ENCODE assay signal across 8 cellular contexts in genomic region chr16:67883872-67884261, GRCh38. TPM values are rescaled to one million over a fixed set of nuclear protein-coding genes. Genes with fewer than 3 reads are reported as not detected.
A peak's percentile ranks its signal among the peaks of the same experiment; 100 is the strongest.
DNase-seq lines count a peak whose midpoint lies in the region; ATAC-seq and TF ChIP-seq lines count a peak whose summit lies in the region.

No MANE protein-coding gene starts in this region.

- no peaks in the 10 kb centered on the region for H3K27me3 ChIP-seq in GM06990 (replicated peaks; ENCODE audit: control insufficient read depth, insufficient read depth, low read length)
- H3K27me3 ChIP-seq in naive thymus-derived CD4-positive, alpha-beta T cell (ENCODE audit: control insufficient read depth in 2 of 2, insufficient read depth in 2 of 2, low read length in 2 of 2) = no peaks in the 10 kb centered on the region

- intact Hi-C loops in naive thymus-derived CD4-positive, alpha-beta T cell (cut with micrococcal nuclease) = loop anchor here (1.0 kb wide), 6 partner anchors 44 to 363 kb away; no protein-coding TSS in a partner anchor

- no peaks in the 10 kb centered on the region for H3K27me3 Mint-ChIP-seq in activated CD4-positive, alpha-beta memory T cell treated with anti-CD3 and anti-CD28 coated beads, Interleukin-2, amount 10 ng/mL, durations not matched to agents 7 days and 5 days
- H3K27me3 Mint-ChIP-seq in naive thymus-derived CD4-positive, alpha-beta T cell = no peaks in the 10 kb centered on the region
- no peaks in the 10 kb centered on the region for H3K27me3 Mint-ChIP-seq in stimulated activated memory B cell treated with anti-CD40 and anti-IgM and Interleukin-4, amounts not matched to agents 10 μg/mL and 1 μg/mL and 100 μg/mL, for 72 hours

- H3K4me3 ChIP-seq in GM06990 (replicated peaks; ENCODE audit: low read depth, low read length) = no peak overlapping the region
- no peak overlapping the region for H3K4me3 ChIP-seq in naive thymus-derived CD4-positive, alpha-beta T cell (ENCODE audit: low read length)

- H3K9me3 Mint-ChIP-seq in activated CD4-positive, alpha-beta memory T cell treated with anti-CD3 and anti-CD28 coated beads, Interleukin-2, amount 10 ng/mL, durations not matched to agents 7 days and 5 days = no peaks in the 10 kb centered on the region
- peaks cover 0 to 2% (median 0%) of the 10 kb centered on the region in 11 donors for H3K9me3 Mint-ChIP-seq in naive thymus-derived CD4-positive, alpha-beta T cell
- no peaks in the 10 kb centered on the region for H3K9me3 Mint-ChIP-seq in stimulated activated memory B cell treated with anti-CD40 and anti-IgM and Interleukin-4, amounts not matched to agents 10 μg/mL and 1 μg/mL and 100 μg/mL, for 72 hours

- no peaks in the 10 kb centered on the region for H3K9me3 ChIP-seq in naive thymus-derived CD4-positive, alpha-beta T cell (ENCODE audit: control insufficient read depth in 2 of 3, low read length in 3 of 3)

- H3K4me1 Mint-ChIP-seq in activated CD4-positive, alpha-beta memory T cell treated with anti-CD3 and anti-CD28 coated beads, Interleukin-2, amount 10 ng/mL, durations not matched to agents 7 days and 5 days = no peaks in the 10 kb centered on the region
- peaks cover 0 to 6% (median 0%) of the 10 kb centered on the region in 7 donors for H3K4me1 Mint-ChIP-seq in naive thymus-derived CD4-positive, alpha-beta T cell
- H3K4me1 Mint-ChIP-seq in stimulated activated memory B cell treated with anti-CD40 and anti-IgM and Interleukin-4, amounts not matched to agents 10 μg/mL and 1 μg/mL and 100 μg/mL, for 72 hours = peaks cover 9% of the 10 kb centered on the region

- H3K27ac Mint-ChIP-seq in activated CD4-positive, alpha-beta memory T cell treated with anti-CD3 and anti-CD28 coated beads, Interleukin-2, amount 10 ng/mL, durations not matched to agents 7 days and 5 days = no peak overlapping the region
- peak overlapping the region in 4 of 9 donors; percentile 19 to 42 (median 36) for H3K27ac Mint-ChIP-seq in naive thymus-derived CD4-positive, alpha-beta T cell
- no peak overlapping the region for H3K27ac Mint-ChIP-seq in stimulated activated memory B cell treated with anti-CD40 and anti-IgM and Interleukin-4, amounts not matched to agents 10 μg/mL and 1 μg/mL and 100 μg/mL, for 72 hours

- no peaks in the 10 kb centered on the region for H3K4me1 ChIP-seq in naive thymus-derived CD4-positive, alpha-beta T cell (ENCODE audit: control insufficient read depth in 2 of 2, insufficient read depth in 2 of 2, low read length in 2 of 2)

- H3K27ac ChIP-seq in naive thymus-derived CD4-positive, alpha-beta T cell (ENCODE audit: low read depth, low read length) = no peak overlapping the region

- DNase-seq in GM06990 (ENCODE audit: extremely low read depth, insufficient read length) = peak; percentile 64
- DNase-seq in NCI-H1092 (lab: John Stamatoyannopoulos, UW) = peak; percentile 43
- peak; percentile 71 for DNase-seq in activated CD4-positive, alpha-beta memory T cell treated with anti-CD3 and anti-CD28 coated beads, Interleukin-2, amount 10 ng/mL, durations not matched to agents 7 days and 5 days
- DNase-seq in ecto neural progenitor cell (ENCODE audit: low spot score) = peak; percentile 77
- peak; percentile 62 to 83 (median 74) for DNase-seq in naive thymus-derived CD4-positive, alpha-beta T cell

- peaks cover 48% of the 10 kb centered on the region for H3K36me3 Mint-ChIP-seq in activated CD4-positive, alpha-beta memory T cell treated with anti-CD3 and anti-CD28 coated beads, Interleukin-2, amount 10 ng/mL, durations not matched to agents 7 days and 5 days (ENCODE audit: low read depth)
- peaks cover 0 to 42% (median 8%) of the 10 kb centered on the region in 5 donors for H3K36me3 Mint-ChIP-seq in naive thymus-derived CD4-positive, alpha-beta T cell
- H3K36me3 Mint-ChIP-seq in stimulated activated memory B cell treated with anti-CD40 and anti-IgM and Interleukin-4, amounts not matched to agents 10 μg/mL and 1 μg/mL and 100 μg/mL, for 72 hours = peaks cover 47% of the 10 kb centered on the region

- H3K36me3 ChIP-seq in GM06990 (ENCODE audit: control insufficient read depth, insufficient read depth, low read length) = peaks cover 48% of the 10 kb centered on the region
- peaks cover 3 to 82% (median 37%) of the 10 kb centered on the region in 3 experiments for H3K36me3 ChIP-seq in naive thymus-derived CD4-positive, alpha-beta T cell (ENCODE audit: control insufficient read depth in 2 of 3, insufficient read depth in 3 of 3, low read length in 3 of 3)

- CTCF ChIA-PET in activated CD4-positive, alpha-beta memory T cell treated with anti-CD3 and anti-CD28 coated beads, Interleukin-2, amount 10 ng/mL, durations not matched to agents 7 days and 5 days (lab: Charles Lee) = interaction anchor here (0.7 to 3.8 kb wide), 31 partner anchors 9 to 363 kb away, joined by 3 to 22 read pairs (median 3); partner anchors contain the start of genes DDX28, DUS2, EDC4 and LCAT
- CTCF ChIA-PET in naive thymus-derived CD4-positive, alpha-beta T cell (lab: Charles Lee) = interaction anchor here (0.5 to 3.6 kb wide), 23 partner anchors 9 to 611 kb away, joined by 3 to 19 read pairs (median 5); partner anchors contain the start of gene PSKH1

- ATAC-seq in naive thymus-derived CD4-positive, alpha-beta T cell = peak; percentile 84
- ATAC-seq in stimulated activated memory B cell treated with anti-CD40 and anti-IgM and Interleukin-4, amounts not matched to agents 10 μg/mL and 1 μg/mL and 100 μg/mL, for 72 hours = peak; percentile 78
- ATAC-seq in HG02763 (IDR thresholded peaks at IDR 0.05; ENCODE audit: unreplicated experiment) (no peak), GM18505 (IDR thresholded peaks at IDR 0.05; ENCODE audit: unreplicated experiment) (no peak)

- no peak for TF ChIP-seq POLR2A in GM18505 (IDR thresholded peaks at IDR 0.05; ENCODE audit: borderline replicate concordance, extremely low read depth, insufficient read depth, insufficient read length)

- POLR2A ChIA-PET in activated CD4-positive, alpha-beta memory T cell treated with anti-CD3 and anti-CD28 coated beads, Interleukin-2, amount 10 ng/mL, durations not matched to agents 7 days and 5 days (lab: Charles Lee) = interaction anchor here (0.8 to 3.6 kb wide), 7 partner anchors 9 to 157 kb away, joined by 3 to 19 read pairs (median 4); partner anchors contain the start of genes CTRL, EDC4, PSKH1 and PSMB10
- POLR2A ChIA-PET in naive thymus-derived CD4-positive, alpha-beta T cell (lab: Charles Lee) = interaction anchor here (0.6 to 1.8 kb wide), 5 partner anchors 14 to 323 kb away, joined by 3 to 5 read pairs (median 4); no protein-coding TSS in a partner anchor

- TF ChIP-seq CTCF in GM06990 (IDR thresholded peaks at IDR 0.05; ENCODE audit: insufficient read depth, low read length, poor library complexity, severe bottlenecking) = peak; percentile 94

- H3K4me3 Mint-ChIP-seq in activated CD4-positive, alpha-beta memory T cell treated with anti-CD3 and anti-CD28 coated beads, Interleukin-2, amount 10 ng/mL, durations not matched to agents 7 days and 5 days = no peak overlapping the region
- no peak overlapping the region for H3K4me3 Mint-ChIP-seq in naive thymus-derived CD4-positive, alpha-beta T cell
- no peak overlapping the region for H3K4me3 Mint-ChIP-seq in stimulated activated memory B cell treated with anti-CD40 and anti-IgM and Interleukin-4, amounts not matched to agents 10 μg/mL and 1 μg/mL and 100 μg/mL, for 72 hours

RNA-seq across cellular contexts. Expression of gene NRN1L, which starts 0.8 kb away (rescaled TPM):
- 1 to 10 TPM in 1 of 2 experiments, under 1 TPM in 1; 0.76 to 1.3 TPM for total RNA-seq in activated CD4-positive, alpha-beta memory T cell treated with anti-CD3 and anti-CD28 coated beads, Interleukin-2, amount 10 ng/mL, durations not matched to agents 7 days and 5 days
- 1 to 10 TPM; 1.1 to 6.4 (median 3.2) TPM for total RNA-seq in naive thymus-derived CD4-positive, alpha-beta T cell
- polyA plus RNA-seq in naive thymus-derived CD4-positive, alpha-beta T cell = not detected

RNA-seq across cellular contexts. Expression of gene PSKH1, which starts 9.2 kb away (rescaled TPM):
- total RNA-seq in activated CD4-positive, alpha-beta memory T cell treated with anti-CD3 and anti-CD28 coated beads, Interleukin-2, amount 10 ng/mL, durations not matched to agents 7 days and 5 days = 10 to 100 TPM; 19.0 TPM
- total RNA-seq in naive thymus-derived CD4-positive, alpha-beta T cell = 10 to 100 TPM; 18.0 to 28.5 (median 23.3) TPM
- polyA plus RNA-seq in naive thymus-derived CD4-positive, alpha-beta T cell = 10 to 100 TPM; 20.7 to 34.0 TPM

RNA-seq across cellular contexts. Expression of gene EDC4, which starts 11.0 kb away (rescaled TPM):
- 10 to 100 TPM; 98.4 to 99.3 TPM for total RNA-seq in activated CD4-positive, alpha-beta memory T cell treated with anti-CD3 and anti-CD28 coated beads, Interleukin-2, amount 10 ng/mL, durations not matched to agents 7 days and 5 days
- total RNA-seq in naive thymus-derived CD4-positive, alpha-beta T cell = 100 to 1,000 TPM; 103 to 166 (median 122) TPM
- 10 to 100 TPM; 34.8 to 52.4 TPM for polyA plus RNA-seq in naive thymus-derived CD4-positive, alpha-beta T cell

RNA-seq across cellular contexts. Expression of gene CENPT, which starts 36.4 kb away (rescaled TPM):
- total RNA-seq in activated CD4-positive, alpha-beta memory T cell treated with anti-CD3 and anti-CD28 coated beads, Interleukin-2, amount 10 ng/mL, durations not matched to agents 7 days and 5 days = 10 to 100 TPM; 50.2 to 53.5 TPM
- total RNA-seq in naive thymus-derived CD4-positive, alpha-beta T cell = 100 to 1,000 TPM in 3 of 5 experiments, 10 to 100 TPM in 2; 56.7 to 128 (median 100) TPM
- polyA plus RNA-seq in naive thymus-derived CD4-positive, alpha-beta T cell = 10 to 100 TPM; 11.8 to 22.7 TPM

RNA-seq across cellular contexts. Expression of gene NUTF2, which starts 37.1 kb away (rescaled TPM):
- 100 to 1,000 TPM in 1 of 2 experiments, 10 to 100 TPM in 1; 96.4 to 101 TPM for total RNA-seq in activated CD4-positive, alpha-beta memory T cell treated with anti-CD3 and anti-CD28 coated beads, Interleukin-2, amount 10 ng/mL, durations not matched to agents 7 days and 5 days
- total RNA-seq in naive thymus-derived CD4-positive, alpha-beta T cell = 100 to 1,000 TPM in 1 of 5 experiments, 10 to 100 TPM in 4; 34.7 to 125 (median 40.4) TPM
- 100 to 1,000 TPM in 1 of 2 donors, 10 to 100 TPM in 1; 98.0 to 118 TPM for polyA plus RNA-seq in naive thymus-derived CD4-positive, alpha-beta T cell

Comparison
In these comparisons a context has a peak if more than half of its experiments do, and no peak if none do; other contexts are left out.
1. ATAC-seq: peak in naive thymus-derived CD4-positive, alpha-beta T cell (single experiment) and stimulated activated memory B cell treated with anti-CD40 and anti-IgM and Interleukin-4, amounts not matched to agents 10 μg/mL and 1 μg/mL and 100 μg/mL, for 72 hours (single experiment); none in HG02763 (single experiment) and GM18505 (single experiment).
2. Peak in every context shown above with its lines, with median percentiles within 50 percentile points of each other: DNase-seq.